8 cellular contexts compared by ENCODE assay signal in genomic region chr3:41198526-41198925, GRCh38. TPM values are rescaled to one million over a fixed set of nuclear protein-coding genes. Genes with fewer than 3 reads are reported as not detected.
DNase-seq lines count a peak whose midpoint lies in the region; ATAC-seq and TF ChIP-seq lines count a peak whose summit lies in the region.

No MANE protein-coding gene starts in this region.

- in situ Hi-C loops in Panc1 (cut with HindIII; ENCODE audit: low pct_unique_long_range_greater_than_20kb, low sequenced_read_pairs): no loop called here

- H3K36me3 ChIP-seq in BLaER1: no peaks in the 10 kb centered on the region
- no peaks in the 10 kb centered on the region for H3K36me3 ChIP-seq in H7 (replicated peaks; ENCODE audit: control insufficient read depth, insufficient read depth, low read length)
- H3K36me3 ChIP-seq in Panc1 (ENCODE audit: control insufficient read depth, insufficient read depth, low read length): peaks cover 2% of the 10 kb centered on the region; the same call in 1 of the 2 replicates
- H3K36me3 ChIP-seq in lower lobe of right lung: no peaks in the 10 kb centered on the region
- H3K36me3 ChIP-seq in suprapubic skin: no peaks in the 10 kb centered on the region

- no peak for TF ChIP-seq EP300 in suprapubic skin (IDR thresholded peaks at IDR 0.05)

- H3K4me1 ChIP-seq in BLaER1 (peaks cover 34% of the 10 kb centered on the region), Panc1 (ENCODE audit: control insufficient read depth, insufficient read depth, low read length) (peaks cover 21% of the 10 kb centered on the region), lower lobe of right lung (peaks cover 23% of the 10 kb centered on the region), suprapubic skin (peaks cover 33% of the 10 kb centered on the region)

- H4K20me1 ChIP-seq in BLaER1: peaks cover 36% of the 10 kb centered on the region

- POLR2A ChIA-PET in Panc1 (lab: Charles Lee): interaction anchor here (0.7 kb wide), 1 partner anchor 188 kb away, joined by 4 read pairs; no protein-coding TSS in a partner anchor

- peak overlapping the region; percentile 93 for H3K4me3 ChIP-seq in BLaER1
- H3K4me3 ChIP-seq in H7 (ENCODE audit: insufficient read depth, low read depth, low read length): peak overlapping the region; percentile 99
- peak overlapping the region; percentile 73 to 89 for H3K4me3 ChIP-seq in Panc1 (ENCODE audit: low read depth in 2 of 2, low read length in 2 of 2)
- peak overlapping the region; percentile 67 for H3K4me3 ChIP-seq in lower lobe of right lung
- H3K4me3 ChIP-seq in suprapubic skin: peak overlapping the region; percentile 98

- intact Hi-C loops in Panc1 (cut with micrococcal nuclease; ENCODE audit: unreplicated experiment) (no loop called here), lower lobe of right lung (cut with DNase I) (no loop called here)

- 16% methylated on average over 10 of the region's 20 CpGs for WGBS in suprapubic skin

- no peak for DNase-seq in H7
- DNase-seq in Panc1 (ENCODE audit: low read depth, low spot score): no peak
- peak; percentile 63 for DNase-seq in cerebellar cortex (ENCODE audit: low spot score)
- DNase-seq in lower lobe of right lung: peak; percentile 65
- DNase-seq in suprapubic skin (ENCODE audit: low spot score in 2 of 2): peak; percentile 72 to 82
- DNase-seq in NOMO-1 (lab: John Stamatoyannopoulos, UW; ENCODE audit: unreplicated experiment in 2 of 2): no peak
- DNase-seq in MV-4-11 (lab: John Stamatoyannopoulos, UW): no peak

- BruUV-seq in Panc1 (replicated peaks; lab: Mats Ljungman, UMichigan): no TSS peak

- H3K9ac ChIP-seq in BLaER1: peak overlapping the region; percentile 99

- TF ChIP-seq POLR2A in suprapubic skin (IDR thresholded peaks at IDR 0.05): no peak

- ATAC-seq in Panc1 (0 out of 2 replicates have a peak, but pooled peaks have one; percentile 5), lower lobe of right lung (peak; percentile 14 to 36)

- H3K27ac ChIP-seq in BLaER1 (peak overlapping the region; percentile 99), Panc1 (ENCODE audit: low read length) (no peak overlapping the region; the same call in 1 of the 2 replicates), lower lobe of right lung (peak overlapping the region; percentile 95), suprapubic skin (peak overlapping the region; percentile 100)

- TF ChIP-seq CTCF in Panc1 (IDR thresholded peaks at IDR 0.05): no peak
- TF ChIP-seq CTCF in lower lobe of right lung (IDR thresholded peaks at IDR 0.05): no peak
- TF ChIP-seq CTCF in suprapubic skin (IDR thresholded peaks at IDR 0.05): no peak

- peak overlapping the region; percentile 92 for H3K4me2 ChIP-seq in BLaER1

- no peaks in the 10 kb centered on the region for H3K27me3 ChIP-seq in BLaER1
- H3K27me3 ChIP-seq in H7 (ENCODE audit: control insufficient read depth, insufficient read depth, low read length): no peaks in the 10 kb centered on the region; the same call in 1 of the 2 replicates
- H3K27me3 ChIP-seq in Panc1 (ENCODE audit: control insufficient read depth, insufficient read depth, low read length): no peaks in the 10 kb centered on the region
- no peaks in the 10 kb centered on the region for H3K27me3 ChIP-seq in lower lobe of right lung (ENCODE audit: low read depth)
- H3K27me3 ChIP-seq in suprapubic skin: no peaks in the 10 kb centered on the region

- H3K9me3 ChIP-seq in BLaER1: no peaks in the 10 kb centered on the region
- H3K9me3 ChIP-seq in Panc1 (ENCODE audit: control insufficient read depth, insufficient read depth, low read depth, low read length): no peaks in the 10 kb centered on the region
- no peaks in the 10 kb centered on the region for H3K9me3 ChIP-seq in lower lobe of right lung
- no peaks in the 10 kb centered on the region for H3K9me3 ChIP-seq in suprapubic skin

- CTCF ChIA-PET in Panc1 (lab: Charles Lee): interaction anchor here (0.7 kb wide), 1 partner anchor 19 kb away, joined by 3 read pairs; no protein-coding TSS in a partner anchor

RNA-seq across cellular contexts. Expression of gene CTNNB1, which starts 0.8 kb away (rescaled TPM):
- 723 and 740 TPM in 2 replicates for total RNA-seq in H7 (2014; rRNA removed; shearing (Covaris generic))
- total RNA-seq in Panc1 (2021; ENCODE audit: unreplicated experiment) (186 TPM), lower lobe of right lung (332 TPM), suprapubic skin (100 to 1,000 TPM; 311 to 417 (median 361) TPM)
- polyA plus RNA-seq in Panc1 (2012; ENCODE audit: insufficient read length): 192 TPM

Comparison
In these comparisons a context has a peak if more than half of its experiments do, and no peak if none do; other contexts are left out.
1. DNase-seq: peak in cerebellar cortex (single experiment), lower lobe of right lung (single experiment) and suprapubic skin (2 of 2); none in H7 (single experiment), Panc1 (single experiment), NOMO-1 (0 of 2) and MV-4-11 (single experiment).
2. Peak in every context shown above with its lines, with median percentiles within 50 percentile points of each other: H3K4me3 ChIP-seq.